13 cellular contexts compared by ENCODE assay signal in genomic region chr12:64744422-64745258, GRCh38. TPM values are rescaled to one million over a fixed set of nuclear protein-coding genes. Genes with fewer than 3 reads are reported as not detected.
DNase-seq lines count a peak whose midpoint lies in the region; TF ChIP-seq lines count a peak whose summit lies in the region.
"Had no signal": no experiment of that assay in that cellular context is flagged by ENCODE, and none has a peak within 500 bp of the region (broad histone marks: within the 10 kb centered on the region; RNA-seq: fewer than 3 reads in every experiment).

No MANE protein-coding gene starts in this region.

- WGBS in smooth muscle cell (ENCODE audit: low lambda C conversion rate), result 65% methylated on average over 5 of the region's 5 CpGs

- H3K79me2 ChIP-seq in smooth muscle cell (ENCODE audit: low read depth), result no peaks in the 10 kb centered on the region

- peak overlapping the region; percentile 20 for H3K4me2 ChIP-seq in smooth muscle cell

- DNase-seq in HCEC 1CT (peak; percentile 33), SW480 (ENCODE audit: low spot score) (peak; percentile 4), fibroblast of the aortic adventitia (ENCODE audit: low read depth) (peak; percentile 41), smooth muscle cell (lab: John Stamatoyannopoulos, UW; ENCODE audit: unreplicated experiment) (no peak), left ventricle myocardium inferior (no peak), caudate nucleus (lab: John Stamatoyannopoulos, UW) (no peak), NCI-H2107 treated with DMSO at 0.1 percent for 48 hours (lab: John Stamatoyannopoulos, UW; ENCODE audit: unreplicated experiment) (no peak), inferior parietal cortex (ENCODE audit: extremely low spot score) (no peak)
- DNase-seq: activated CD4-positive, alpha-beta memory T cell treated with anti-CD3 and anti-CD28 coated beads for 36 hours; activated gamma-delta T cell treated with Interleukin-2 at 50 U/mL for 16 hours; colonic mucosa; NCI-H1436; T-helper 2 cell had no signal

- H3K27ac ChIP-seq in smooth muscle cell (ENCODE audit: low read depth) (peak overlapping the region; percentile 22), left ventricle myocardium inferior (replicated peaks) (no peak overlapping the region), caudate nucleus (ENCODE audit: low read depth, low read length) (no peak overlapping the region)
- H3K27ac ChIP-seq: colonic mucosa had no signal

- H3K9me3 ChIP-seq in smooth muscle cell (replicated peaks; ENCODE audit: low read depth), result no peaks in the 10 kb centered on the region
- H3K9me3 ChIP-seq in left ventricle myocardium inferior (replicated peaks), result no peaks in the 10 kb centered on the region
- H3K9me3 ChIP-seq: colonic mucosa had no signal

- H3K27me3 ChIP-seq in smooth muscle cell (ENCODE audit: low read depth) (no peaks in the 10 kb centered on the region), left ventricle myocardium inferior (ENCODE audit: low read depth) (no peaks in the 10 kb centered on the region)
- H3K27me3 ChIP-seq: colonic mucosa had no signal

- peaks cover 11% of the 10 kb centered on the region for H3K36me3 ChIP-seq in smooth muscle cell (ENCODE audit: low read depth)
- peaks cover 94% of the 10 kb centered on the region for H3K36me3 ChIP-seq in left ventricle myocardium inferior

- H3K9ac ChIP-seq in smooth muscle cell (ENCODE audit: low read depth), result no peak overlapping the region

- H4K20me1 ChIP-seq in smooth muscle cell (ENCODE audit: low read depth), result no peaks in the 10 kb centered on the region

- peaks cover 3% of the 10 kb centered on the region for H3K4me1 ChIP-seq in smooth muscle cell (ENCODE audit: low read depth)
- peaks cover 14% of the 10 kb centered on the region for H3K4me1 ChIP-seq in left ventricle myocardium inferior
- H3K4me1 ChIP-seq: colonic mucosa had no signal

- no peak overlapping the region for H2AFZ ChIP-seq in smooth muscle cell (ENCODE audit: low read depth)

- no peak overlapping the region for H3K4me3 ChIP-seq in fibroblast of the aortic adventitia (ENCODE audit: low read depth, low read length)
- H3K4me3 ChIP-seq in smooth muscle cell, result peak overlapping the region; percentile 12
- H3K4me3 ChIP-seq in left ventricle myocardium inferior, result no peak overlapping the region
- H3K4me3 ChIP-seq: colonic mucosa had no signal

- intact Hi-C loops in left ventricle myocardium inferior (cut with micrococcal nuclease), result no loop called here

- no peak for TF ChIP-seq CTCF in fibroblast of the aortic adventitia (IDR thresholded peaks at IDR 0.05; ENCODE audit: insufficient read depth, low read length)
- no peak for TF ChIP-seq CTCF in smooth muscle cell (IDR thresholded peaks at IDR 0.05; ENCODE audit: borderline replicate concordance, insufficient read depth, poor library complexity, severe bottlenecking)
- no peak for TF ChIP-seq CTCF in left ventricle myocardium inferior (IDR thresholded peaks at IDR 0.05; ENCODE audit: borderline replicate concordance)

- H3F3A ChIP-seq in smooth muscle cell (ENCODE audit: low read depth), result peaks cover 6% of the 10 kb centered on the region

RNA-seq across cellular contexts. Expression of gene GNS, which starts 14.6 kb away (rescaled TPM):
- total RNA-seq in fibroblast of the aortic adventitia (ENCODE audit: low replicate concordance) (162 and 166 TPM in 2 replicates), smooth muscle cell (61.8 and 64.9 TPM in 2 replicates), left ventricle myocardium inferior (97.2 TPM)
- 31.1 and 36.4 TPM in 2 replicates for polyA plus RNA-seq in smooth muscle cell

Comparison
In these comparisons a context has a peak if more than half of its experiments do, and no peak if none do; other contexts are left out.
1. DNase-seq: peak in HCEC 1CT (single experiment), SW480 (single experiment) and fibroblast of the aortic adventitia (single experiment); none in smooth muscle cell (single experiment), left ventricle myocardium inferior (single experiment), caudate nucleus (0 of 61), NCI-H2107 treated with DMSO at 0.1 percent for 48 hours (single experiment) and inferior parietal cortex (single experiment).